In genomic region chr1:89939059-89939570, GRCh38 we compare ENCODE assay signal across 15 cellular contexts. TPM values are rescaled to one million over a fixed set of nuclear protein-coding genes. Genes with fewer than 3 reads are reported as not detected.
A peak's percentile ranks its signal among the peaks of the same experiment; 100 is the strongest.
DNase-seq lines count a peak whose midpoint lies in the region; ATAC-seq and TF ChIP-seq lines count a peak whose summit lies in the region.
"Had no signal": no experiment of that assay in that cellular context is flagged by ENCODE, and none has a peak within 500 bp of the region (broad histone marks: within the 10 kb centered on the region; RNA-seq: fewer than 3 reads in every experiment).

No MANE protein-coding gene starts in this region.

- peak overlapping the region; percentile 46 for H3K27ac Mint-ChIP-seq in activated naive CD8-positive, alpha-beta T cell
- no peak overlapping the region for H3K27ac Mint-ChIP-seq in activated naive CD8-positive, alpha-beta T cell treated with anti-CD3 and anti-CD28 coated beads, Interleukin-2, amount 50 U/mL, for 24 hours
- no peak overlapping the region for H3K27ac Mint-ChIP-seq in type B pancreatic cell
- H3K27ac Mint-ChIP-seq: activated CD4-positive, alpha-beta T cell treated with anti-CD3 and anti-CD28 coated beads, Interleukin-2, amount 10 ng/mL, durations not matched to agents 7 days and 5 days had no signal

- H3K4me2 ChIP-seq in mesenchymal stem cell (ENCODE audit: low read length, poor library complexity, severe bottlenecking) = no peak overlapping the region

- H3K4me1 Mint-ChIP-seq in activated naive CD8-positive, alpha-beta T cell (ENCODE audit: low read depth) = peaks cover 2% of the 10 kb centered on the region
- H3K4me1 Mint-ChIP-seq in activated naive CD8-positive, alpha-beta T cell treated with anti-CD3 and anti-CD28 coated beads, Interleukin-2, amount 50 U/mL, for 24 hours = peaks cover 17% of the 10 kb centered on the region
- H3K4me1 Mint-ChIP-seq in type B pancreatic cell (ENCODE audit: unreplicated experiment) = peaks cover 22% of the 10 kb centered on the region
- H3K4me1 Mint-ChIP-seq: activated CD4-positive, alpha-beta T cell treated with anti-CD3 and anti-CD28 coated beads, Interleukin-2, amount 10 ng/mL, durations not matched to agents 7 days and 5 days had no signal

- no peak overlapping the region for H3K4me3 ChIP-seq in mesenchymal stem cell (ENCODE audit: insufficient read depth in 1 of 2, low read depth in 1 of 2, low read length in 2 of 2)
- H3K4me3 ChIP-seq: psoas muscle had no signal

- TF ChIP-seq CTCF in type B pancreatic cell (conservative IDR thresholded peaks at IDR 0.05) = no peak

- no peak overlapping the region for H3K9ac ChIP-seq in mesenchymal stem cell (ENCODE audit: low read length)

- no peak overlapping the region for H3K4ac ChIP-seq in mesenchymal stem cell (ENCODE audit: low read depth in 1 of 2, low read length in 2 of 2)

- H3K36me3 ChIP-seq in mesenchymal stem cell (ENCODE audit: control insufficient read depth in 1 of 2, insufficient read depth in 2 of 2, low read depth in 1 of 2, low read length in 2 of 2) = peaks cover 0 to 3% of the 10 kb centered on the region in 2 experiments

- H3K27me3 Mint-ChIP-seq in activated naive CD8-positive, alpha-beta T cell = no peaks in the 10 kb centered on the region
- no peaks in the 10 kb centered on the region for H3K27me3 Mint-ChIP-seq in activated naive CD8-positive, alpha-beta T cell treated with anti-CD3 and anti-CD28 coated beads, Interleukin-2, amount 50 U/mL, for 24 hours
- no peaks in the 10 kb centered on the region for H3K27me3 Mint-ChIP-seq in type B pancreatic cell
- H3K27me3 Mint-ChIP-seq: activated CD4-positive, alpha-beta T cell treated with anti-CD3 and anti-CD28 coated beads, Interleukin-2, amount 10 ng/mL, durations not matched to agents 7 days and 5 days had no signal

- H3K4me3 Mint-ChIP-seq in activated naive CD8-positive, alpha-beta T cell = no peak overlapping the region
- H3K4me3 Mint-ChIP-seq in activated naive CD8-positive, alpha-beta T cell treated with anti-CD3 and anti-CD28 coated beads, Interleukin-2, amount 50 U/mL, for 24 hours = no peak overlapping the region
- H3K4me3 Mint-ChIP-seq in type B pancreatic cell = no peak overlapping the region
- H3K4me3 Mint-ChIP-seq: activated CD4-positive, alpha-beta T cell treated with anti-CD3 and anti-CD28 coated beads, Interleukin-2, amount 10 ng/mL, durations not matched to agents 7 days and 5 days had no signal

- H4K8ac ChIP-seq in mesenchymal stem cell (ENCODE audit: low read length) = no peak overlapping the region

- WGBS in mesenchymal stem cell = 91% methylated on average over 7 of the region's 7 CpGs

- H3K36me3 Mint-ChIP-seq in activated naive CD8-positive, alpha-beta T cell = peaks cover 15% of the 10 kb centered on the region
- H3K36me3 Mint-ChIP-seq in activated naive CD8-positive, alpha-beta T cell treated with anti-CD3 and anti-CD28 coated beads, Interleukin-2, amount 50 U/mL, for 24 hours (ENCODE audit: low read depth) = peaks cover 19% of the 10 kb centered on the region
- peaks cover 17% of the 10 kb centered on the region for H3K36me3 Mint-ChIP-seq in type B pancreatic cell

- peaks cover 4% of the 10 kb centered on the region for H3K4me1 ChIP-seq in mesenchymal stem cell (ENCODE audit: control insufficient read depth, insufficient read depth, low read depth, low read length)

- no peak overlapping the region for H2BK120ac ChIP-seq in mesenchymal stem cell (ENCODE audit: low read depth, low read length)

- H3K79me1 ChIP-seq in mesenchymal stem cell (replicated peaks; ENCODE audit: low read length, poor library complexity, severe bottlenecking) = peaks cover 2% of the 10 kb centered on the region

- H2AFZ ChIP-seq in mesenchymal stem cell (ENCODE audit: low read depth, low read length) = no peak overlapping the region

- no peak overlapping the region for H3K14ac ChIP-seq in mesenchymal stem cell (ENCODE audit: low read length in 2 of 2)

- peak overlapping the region; percentile 33 to 44 for H2BK12ac ChIP-seq in mesenchymal stem cell (ENCODE audit: low read length in 2 of 2)

- no peak overlapping the region for H2BK5ac ChIP-seq in mesenchymal stem cell (ENCODE audit: low read depth, low read length, poor library complexity, severe bottlenecking)

- H3K27me3 ChIP-seq in mesenchymal stem cell (ENCODE audit: control insufficient read depth in 1 of 2, insufficient read depth in 1 of 2, low read length in 2 of 2) = no peaks in the 10 kb centered on the region

- H3K23ac ChIP-seq in mesenchymal stem cell (ENCODE audit: low read length in 2 of 2) = no peak overlapping the region

- ATAC-seq in activated naive CD8-positive, alpha-beta T cell treated with anti-CD3 and anti-CD28 coated beads, Interleukin-2, amount 50 U/mL, for 24 hours = no peak
- ATAC-seq in HG02938 (IDR thresholded peaks at IDR 0.05; ENCODE audit: unreplicated experiment) = no peak
- ATAC-seq: left ventricle myocardium superior had no signal

- H3K18ac ChIP-seq in mesenchymal stem cell (ENCODE audit: low read depth in 1 of 2, low read length in 2 of 2) = no peak overlapping the region

- no peaks in the 10 kb centered on the region for H3K9me3 Mint-ChIP-seq in activated naive CD8-positive, alpha-beta T cell (ENCODE audit: low read depth)
- no peaks in the 10 kb centered on the region for H3K9me3 Mint-ChIP-seq in activated naive CD8-positive, alpha-beta T cell treated with anti-CD3 and anti-CD28 coated beads, Interleukin-2, amount 50 U/mL, for 24 hours
- no peaks in the 10 kb centered on the region for H3K9me3 Mint-ChIP-seq in type B pancreatic cell
- H3K9me3 Mint-ChIP-seq: activated CD4-positive, alpha-beta T cell treated with anti-CD3 and anti-CD28 coated beads, Interleukin-2, amount 10 ng/mL, durations not matched to agents 7 days and 5 days had no signal

- peak overlapping the region; percentile 88 for H3K27ac ChIP-seq in caudate nucleus (ENCODE audit: low read depth, low read length)
- H3K27ac ChIP-seq in mesenchymal stem cell (ENCODE audit: low read length, poor library complexity, severe bottlenecking) = no peak overlapping the region
- H3K27ac ChIP-seq in substantia nigra (ENCODE audit: low read depth, low read length, poor library complexity, severe bottlenecking) = peak overlapping the region; percentile 87
- H3K27ac ChIP-seq: psoas muscle had no signal

- H2AK5ac ChIP-seq in mesenchymal stem cell (ENCODE audit: low read length, severe bottlenecking) = peak overlapping the region; percentile 76

- DNase-seq in activated naive CD8-positive, alpha-beta T cell treated with anti-CD3 and anti-CD28 coated beads, Interleukin-2, amount 50 U/mL, for 24 hours = no peak
- DNase-seq in caudate nucleus (lab: John Stamatoyannopoulos, UW) (peak in 55 of 61 donors; percentile 6 to 84 (median 56)), mesenchymal stem cell (no peak), substantia nigra (lab: John Stamatoyannopoulos, UW) (peak in 46 of 49 donors; percentile 12 to 78 (median 52)), type B pancreatic cell (ENCODE audit: extremely low spot score, unreplicated experiment) (no peak), DMS 273 (lab: John Stamatoyannopoulos, UW; ENCODE audit: unreplicated experiment) (no peak)
- DNase-seq: activated CD4-positive, alpha-beta T cell treated with anti-CD3 and anti-CD28 coated beads, Interleukin-2, amount 10 ng/mL, durations not matched to agents 7 days and 5 days; activated CD8-positive, alpha-beta memory T cell treated with anti-CD3 and anti-CD28 coated beads, Interleukin-2, amount 50 U/mL, for 48 hours; activated effector memory CD4-positive, alpha-beta T cell treated with anti-CD3 and anti-CD28 coated beads, Interleukin-2, amount 50 U/mL, for 16 hours; left ventricle myocardium superior; NCI-H1417; psoas muscle; RPMI8226 had no signal

- peak overlapping the region; percentile 14 for H4K91ac ChIP-seq in mesenchymal stem cell (ENCODE audit: low read length)

- no peak overlapping the region for H2BK15ac ChIP-seq in mesenchymal stem cell (ENCODE audit: low read depth, poor library complexity, severe bottlenecking)

- H3K9me3 ChIP-seq in mesenchymal stem cell (ENCODE audit: control insufficient read depth, low read length) = no peaks in the 10 kb centered on the region
- H3K9me3 ChIP-seq: psoas muscle had no signal

RNA-seq across cellular contexts. Expression of gene ZNF326, which starts 55.8 kb away (rescaled TPM):
- polyA plus RNA-seq in mesenchymal stem cell (2013, experiment 1 of 2) = 15.3 TPM
- 15.0 TPM for polyA plus RNA-seq in mesenchymal stem cell (2013, experiment 2 of 2)
- total RNA-seq in type B pancreatic cell (ENCODE audit: low replicate concordance) = 23.5 and 39.1 TPM in 2 replicates

Comparison
In these comparisons a context has a peak if more than half of its experiments do, and no peak if none do; other contexts are left out.
1. DNase-seq: peak in caudate nucleus (55 of 61) and substantia nigra (46 of 49); none in activated naive CD8-positive, alpha-beta T cell treated with anti-CD3 and anti-CD28 coated beads, Interleukin-2, amount 50 U/mL, for 24 hours (single experiment), mesenchymal stem cell (single experiment), type B pancreatic cell (single experiment) and DMS 273 (single experiment).